Comparison of ENCODE assay signal across 1 cellular context in genomic region chr20:53957421-53958172, GRCh38.
TF ChIP-seq lines count a peak whose summit lies in the region.

No MANE protein-coding gene starts in this region.

TF ChIP-seq in HCT116, 20 proteins besides CTCF, POLR2A, EP300 and RAD21 (continued from another document):
- TF ChIP-seq, protein P1, sequence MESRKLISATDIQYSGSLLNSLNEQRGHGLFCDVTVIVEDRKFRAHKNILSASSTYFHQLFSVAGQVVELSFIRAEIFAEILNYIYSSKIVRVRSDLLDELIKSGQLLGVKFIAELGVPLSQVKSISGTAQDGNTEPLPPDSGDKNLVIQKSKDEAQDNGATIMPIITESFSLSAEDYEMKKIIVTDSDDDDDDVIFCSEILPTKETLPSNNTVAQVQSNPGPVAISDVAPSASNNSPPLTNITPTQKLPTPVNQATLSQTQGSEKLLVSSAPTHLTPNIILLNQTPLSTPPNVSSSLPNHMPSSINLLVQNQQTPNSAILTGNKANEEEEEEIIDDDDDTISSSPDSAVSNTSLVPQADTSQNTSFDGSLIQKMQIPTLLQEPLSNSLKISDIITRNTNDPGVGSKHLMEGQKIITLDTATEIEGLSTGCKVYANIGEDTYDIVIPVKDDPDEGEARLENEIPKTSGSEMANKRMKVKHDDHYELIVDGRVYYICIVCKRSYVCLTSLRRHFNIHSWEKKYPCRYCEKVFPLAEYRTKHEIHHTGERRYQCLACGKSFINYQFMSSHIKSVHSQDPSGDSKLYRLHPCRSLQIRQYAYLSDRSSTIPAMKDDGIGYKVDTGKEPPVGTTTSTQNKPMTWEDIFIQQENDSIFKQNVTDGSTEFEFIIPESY (IDR thresholded peaks at IDR 0.05; ENCODE audit: extremely low read depth, insufficient replicate concordance, low read length), result no peak
- TF ChIP-seq EZH2phosphoT487 (IDR thresholded peaks at IDR 0.05; ENCODE audit: borderline replicate concordance), result no peak
TF ChIP-seq in HCT116: peak in this region for 0.
